In the genomic region with DNA sequence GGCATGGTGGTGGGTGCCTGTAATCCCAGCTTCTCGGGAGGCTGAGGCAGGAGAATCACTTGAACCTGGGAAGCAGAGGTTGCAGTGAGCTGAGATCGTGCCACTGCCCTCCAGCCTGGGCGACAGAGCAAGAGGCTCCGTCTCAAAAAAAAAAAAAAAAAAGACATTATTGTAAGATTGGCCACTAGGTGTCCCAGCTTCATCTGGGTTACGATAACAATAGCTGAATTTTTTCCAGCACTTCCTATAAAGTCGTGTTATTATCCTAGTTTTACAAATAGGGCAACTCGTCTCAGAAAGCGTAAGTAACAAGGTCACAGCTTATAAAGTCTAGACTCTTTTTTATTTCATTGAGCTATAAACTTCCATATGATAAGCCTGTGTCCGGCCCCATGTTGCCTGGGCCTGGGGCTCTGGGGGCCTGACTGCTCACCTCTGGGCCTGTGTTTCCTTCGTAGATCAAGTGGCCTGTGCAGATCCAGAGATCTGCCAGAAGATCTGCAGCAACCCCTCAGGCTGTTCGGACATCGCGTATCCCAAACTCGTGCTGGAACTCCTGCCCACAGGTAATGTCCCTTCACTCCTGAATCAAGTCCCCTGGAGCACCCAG, we compare ENCODE assay signal across 8 cellular contexts.
A peak's percentile ranks its signal among the peaks of the same experiment; 100 is the strongest.
DNase-seq lines count a peak whose midpoint lies in the region; ATAC-seq and TF ChIP-seq lines count a peak whose summit lies in the region.

No MANE protein-coding gene starts in this region.

- BruUV-seq in HCT116 (replicated peaks; lab: Mats Ljungman, UMichigan): no TSS peak

- RAD21 ChIA-PET in HCT116 (lab: Charles Lee; ENCODE audit: low non-redundant PET in 1 of 2, low total read pairs in 2 of 2, uncharacterized antibody in 2 of 2, unreplicated experiment in 2 of 2): no interaction called here

- CTCF ChIA-PET in HCT116 (lab: Charles Lee): interaction anchor here (0.7 to 1.9 kb wide), 11 partner anchors 9 to 389 kb away, joined by 3 to 10 read pairs (median 4); no protein-coding TSS in a partner anchor

- DNase-seq in HCT116 (ENCODE audit: low read depth, low spot score) (peak; percentile 19), astrocyte of the spinal cord (ENCODE audit: low read depth, low spot score) (peak; percentile 36), ecto neural progenitor cell (ENCODE audit: low spot score) (no peak)
- no peak for DNase-seq in activated CD4-positive, alpha-beta T cell treated with anti-CD3 and anti-CD28 coated beads, Interleukin-2, amount 50 U/mL, for 1 hour
- no peak for DNase-seq in stimulated activated CD4-positive, alpha-beta T cell treated with anti-CD3 and anti-CD28 coated beads, Interleukin-2, amount 100 ng/mL, for 48 hours

- no peaks in the 10 kb centered on the region for H3K79me2 ChIP-seq in HCT116 (ENCODE audit: insufficient read depth, low read length)

- ATAC-seq in HCT116 (peak; percentile 73), HG02623 (IDR thresholded peaks at IDR 0.05; ENCODE audit: unreplicated experiment) (no peak)

- TF ChIP-seq POLR2A in HCT116 (IDR thresholded peaks at IDR 0.05; ENCODE audit: borderline replicate concordance, extremely low read depth, insufficient read depth, insufficient read length): no peak

- H3K9me2 ChIP-seq in HCT116 (ENCODE audit: insufficient read depth): no peaks in the 10 kb centered on the region

- H3K27ac ChIP-seq in C4-2B (no peak overlapping the region), HCT116 (ENCODE audit: low read depth, low read length) (no peak overlapping the region), liver (ENCODE audit: low read depth in 1 of 2, low read length in 2 of 2) (no peak overlapping the region)

- POLR2A ChIA-PET in HCT116 (lab: Charles Lee): interaction anchor here (1.2 kb wide), 1 partner anchor 23 kb away, joined by 3 read pairs; no protein-coding TSS in a partner anchor

- H3K36me3 ChIP-seq in HCT116 (ENCODE audit: control insufficient read depth in 1 of 2, insufficient read depth in 2 of 2, low read length in 2 of 2) (no peaks in the 10 kb centered on the region), liver (ENCODE audit: control insufficient read depth in 4 of 4, insufficient read depth in 3 of 4, low read depth in 1 of 4, low read length in 3 of 4) (no peaks in the 10 kb centered on the region)

- in situ Hi-C loops in astrocyte of the spinal cord (cut with HindIII; ENCODE audit: low sequenced_read_pairs): no loop called here

- H3K4me1 ChIP-seq in HCT116 (ENCODE audit: control insufficient read depth in 1 of 2, insufficient read depth in 2 of 2, low read length in 2 of 2): no peaks in the 10 kb centered on the region
- no peaks in the 10 kb centered on the region for H3K4me1 ChIP-seq in liver (ENCODE audit: control insufficient read depth in 4 of 4, insufficient read depth in 4 of 4, low read length in 3 of 4)

- peak; percentile 46; the same call in 1 of the 2 replicates for TF ChIP-seq RAD21 in HCT116 (IDR thresholded peaks at IDR 0.05; ENCODE audit: low read depth)
- peak; percentile 45 to 49 for TF ChIP-seq RAD21 in liver (IDR thresholded peaks at IDR 0.05)

- H2AFZ ChIP-seq in HCT116 (ENCODE audit: low read depth, low read length, poor library complexity, severe bottlenecking): peak overlapping the region; percentile 15

- H3K4me3 ChIP-seq in HCT116 (replicated peaks in 1 of 2; ENCODE audit: low read depth in 1 of 2, low read length in 2 of 2): no peak overlapping the region
- no peak overlapping the region for H3K4me3 ChIP-seq in astrocyte of the spinal cord (ENCODE audit: low read depth, low read length)
- H3K4me3 ChIP-seq in liver (ENCODE audit: low read depth in 1 of 3, low read length in 3 of 3): no peak overlapping the region

- H3K4me2 ChIP-seq in HCT116 (ENCODE audit: low read length): peak overlapping the region; percentile 19; the same call in 1 of the 2 replicates

- intact Hi-C loops in HCT116 (cut with micrococcal nuclease): loop anchor here (2.0 kb wide), 1 partner anchor 200 kb away; no protein-coding TSS in a partner anchor

- H3K9me3 ChIP-seq in HCT116 (ENCODE audit: control insufficient read depth in 1 of 2, insufficient read depth in 1 of 2, low read depth in 1 of 2, low read length in 2 of 2) (no peaks in the 10 kb centered on the region), liver (ENCODE audit: control insufficient read depth in 4 of 4, low read length in 3 of 4) (no peaks in the 10 kb centered on the region)

- H3K9ac ChIP-seq in HCT116 (ENCODE audit: low read length) (no peak overlapping the region), liver (ENCODE audit: low read depth in 1 of 2, low read length in 2 of 2) (no peak overlapping the region)

- WGBS in liver: 61% methylated on average over 14 of the region's 14 CpGs

- no peaks in the 10 kb centered on the region for H4K20me1 ChIP-seq in HCT116 (ENCODE audit: insufficient read depth)

- TF ChIP-seq CTCF in C4-2B (conservative IDR thresholded peaks at IDR 0.05) (peak; percentile 74), HCT116 (IDR thresholded peaks at IDR 0.05 in 2 of 3, conservative IDR thresholded peaks at IDR 0.05 in 1 of 3; ENCODE audit: borderline replicate concordance in 1 of 3, insufficient read depth in 1 of 3, low read depth in 2 of 3, low read length in 2 of 3) (peak; percentile 32 to 54 (median 46); a peak in 3 of 6 replicates), astrocyte of the spinal cord (IDR thresholded peaks at IDR 0.05; ENCODE audit: low read depth, low read length) (peak; percentile 39), liver (IDR thresholded peaks at IDR 0.05; ENCODE audit: low read depth, low read length, missing input control) (peak; percentile 19)

- H3K27me3 ChIP-seq in HCT116 (ENCODE audit: insufficient read depth, low read length): no peaks in the 10 kb centered on the region
- H3K27me3 ChIP-seq in liver (ENCODE audit: control insufficient read depth in 4 of 4, insufficient read depth in 4 of 4, low read length in 3 of 4): no peaks in the 10 kb centered on the region

TF ChIP-seq in HCT116, 20 proteins besides CTCF, POLR2A, EP300 and RAD21:
- TF ChIP-seq EZH2 (IDR thresholded peaks at IDR 0.05): no peak

TF ChIP-seq in liver, 16 proteins besides CTCF, POLR2A, EP300 and RAD21:
- no peak for TF ChIP-seq FOXA1 (IDR thresholded peaks at IDR 0.05)
- TF ChIP-seq, protein P1, sequence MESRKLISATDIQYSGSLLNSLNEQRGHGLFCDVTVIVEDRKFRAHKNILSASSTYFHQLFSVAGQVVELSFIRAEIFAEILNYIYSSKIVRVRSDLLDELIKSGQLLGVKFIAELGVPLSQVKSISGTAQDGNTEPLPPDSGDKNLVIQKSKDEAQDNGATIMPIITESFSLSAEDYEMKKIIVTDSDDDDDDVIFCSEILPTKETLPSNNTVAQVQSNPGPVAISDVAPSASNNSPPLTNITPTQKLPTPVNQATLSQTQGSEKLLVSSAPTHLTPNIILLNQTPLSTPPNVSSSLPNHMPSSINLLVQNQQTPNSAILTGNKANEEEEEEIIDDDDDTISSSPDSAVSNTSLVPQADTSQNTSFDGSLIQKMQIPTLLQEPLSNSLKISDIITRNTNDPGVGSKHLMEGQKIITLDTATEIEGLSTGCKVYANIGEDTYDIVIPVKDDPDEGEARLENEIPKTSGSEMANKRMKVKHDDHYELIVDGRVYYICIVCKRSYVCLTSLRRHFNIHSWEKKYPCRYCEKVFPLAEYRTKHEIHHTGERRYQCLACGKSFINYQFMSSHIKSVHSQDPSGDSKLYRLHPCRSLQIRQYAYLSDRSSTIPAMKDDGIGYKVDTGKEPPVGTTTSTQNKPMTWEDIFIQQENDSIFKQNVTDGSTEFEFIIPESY (IDR thresholded peaks at IDR 0.05): no peak
- TF ChIP-seq, protein P2, sequence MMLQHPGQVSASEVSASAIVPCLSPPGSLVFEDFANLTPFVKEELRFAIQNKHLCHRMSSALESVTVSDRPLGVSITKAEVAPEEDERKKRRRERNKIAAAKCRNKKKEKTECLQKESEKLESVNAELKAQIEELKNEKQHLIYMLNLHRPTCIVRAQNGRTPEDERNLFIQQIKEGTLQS (IDR thresholded peaks at IDR 0.05): no peak
- no peak for TF ChIP-seq SP1 (IDR thresholded peaks at IDR 0.05)
- no peak for TF ChIP-seq JUND (IDR thresholded peaks at IDR 0.05)
- no peak for TF ChIP-seq RXRA (IDR thresholded peaks at IDR 0.05)
- no peak for TF ChIP-seq HNF4A (conservative IDR thresholded peaks at IDR 0.05)
- no peak for TF ChIP-seq FOXA2 (IDR thresholded peaks at IDR 0.05)
- TF ChIP-seq, protein P3, sequence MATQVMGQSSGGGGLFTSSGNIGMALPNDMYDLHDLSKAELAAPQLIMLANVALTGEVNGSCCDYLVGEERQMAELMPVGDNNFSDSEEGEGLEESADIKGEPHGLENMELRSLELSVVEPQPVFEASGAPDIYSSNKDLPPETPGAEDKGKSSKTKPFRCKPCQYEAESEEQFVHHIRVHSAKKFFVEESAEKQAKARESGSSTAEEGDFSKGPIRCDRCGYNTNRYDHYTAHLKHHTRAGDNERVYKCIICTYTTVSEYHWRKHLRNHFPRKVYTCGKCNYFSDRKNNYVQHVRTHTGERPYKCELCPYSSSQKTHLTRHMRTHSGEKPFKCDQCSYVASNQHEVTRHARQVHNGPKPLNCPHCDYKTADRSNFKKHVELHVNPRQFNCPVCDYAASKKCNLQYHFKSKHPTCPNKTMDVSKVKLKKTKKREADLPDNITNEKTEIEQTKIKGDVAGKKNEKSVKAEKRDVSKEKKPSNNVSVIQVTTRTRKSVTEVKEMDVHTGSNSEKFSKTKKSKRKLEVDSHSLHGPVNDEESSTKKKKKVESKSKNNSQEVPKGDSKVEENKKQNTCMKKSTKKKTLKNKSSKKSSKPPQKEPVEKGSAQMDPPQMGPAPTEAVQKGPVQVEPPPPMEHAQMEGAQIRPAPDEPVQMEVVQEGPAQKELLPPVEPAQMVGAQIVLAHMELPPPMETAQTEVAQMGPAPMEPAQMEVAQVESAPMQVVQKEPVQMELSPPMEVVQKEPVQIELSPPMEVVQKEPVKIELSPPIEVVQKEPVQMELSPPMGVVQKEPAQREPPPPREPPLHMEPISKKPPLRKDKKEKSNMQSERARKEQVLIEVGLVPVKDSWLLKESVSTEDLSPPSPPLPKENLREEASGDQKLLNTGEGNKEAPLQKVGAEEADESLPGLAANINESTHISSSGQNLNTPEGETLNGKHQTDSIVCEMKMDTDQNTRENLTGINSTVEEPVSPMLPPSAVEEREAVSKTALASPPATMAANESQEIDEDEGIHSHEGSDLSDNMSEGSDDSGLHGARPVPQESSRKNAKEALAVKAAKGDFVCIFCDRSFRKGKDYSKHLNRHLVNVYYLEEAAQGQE (IDR thresholded peaks at IDR 0.05): no peak
- no peak for TF ChIP-seq TAF1 (conservative IDR thresholded peaks at IDR 0.05)
- TF ChIP-seq YY1 (IDR thresholded peaks at IDR 0.05): no peak
- TF ChIP-seq EGR1 (IDR thresholded peaks at IDR 0.05; ENCODE audit: low read depth in 2 of 2): no peak
- TF ChIP-seq HNF4G (IDR thresholded peaks at IDR 0.05): no peak
- TF ChIP-seq NR2F2 (IDR thresholded peaks at IDR 0.05): no peak
- TF ChIP-seq, protein P4, sequence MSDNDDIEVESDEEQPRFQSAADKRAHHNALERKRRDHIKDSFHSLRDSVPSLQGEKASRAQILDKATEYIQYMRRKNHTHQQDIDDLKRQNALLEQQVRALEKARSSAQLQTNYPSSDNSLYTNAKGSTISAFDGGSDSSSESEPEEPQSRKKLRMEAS (IDR thresholded peaks at IDR 0.05): no peak
- TF ChIP-seq GABPA (IDR thresholded peaks at IDR 0.05 in 1 of 2, conservative IDR thresholded peaks at IDR 0.05 in 1 of 2): no peak
TF ChIP-seq in liver: peak in this region for 0.

Comparison
In these comparisons a context has a peak if more than half of its experiments do, and no peak if none do; other contexts are left out.
1. CTCF ChIP-seq: peak in every context shown above with its lines; median percentile 74 in C4-2B; 46 in HCT116; 39 in astrocyte of the spinal cord; 19 in liver.
2. DNase-seq: peak in HCT116 (single experiment) and astrocyte of the spinal cord (single experiment); none in activated CD4-positive, alpha-beta T cell treated with anti-CD3 and anti-CD28 coated beads, Interleukin-2, amount 50 U/mL, for 1 hour (single experiment), ecto neural progenitor cell (single experiment) and stimulated activated CD4-positive, alpha-beta T cell treated with anti-CD3 and anti-CD28 coated beads, Interleukin-2, amount 100 ng/mL, for 48 hours (0 of 2).